Comparison of ENCODE assay signal across 13 cellular contexts in genomic region chr2:127035212-127035611, GRCh38.
DNase-seq lines count a peak whose midpoint lies in the region; ATAC-seq and TF ChIP-seq lines count a peak whose summit lies in the region.
"Had no signal": no experiment of that assay in that cellular context is flagged by ENCODE, and none has a peak within 500 bp of the region (broad histone marks: within the 10 kb centered on the region; RNA-seq: fewer than 3 reads in every experiment).

No MANE protein-coding gene starts in this region.

- POLR2A ChIA-PET in IMR-90 (lab: Charles Lee; ENCODE audit: unreplicated experiment), result no interaction called here

- TF ChIP-seq CTCF in IMR-90 (conservative IDR thresholded peaks at IDR 0.05; ENCODE audit: low read depth, low read length), result no peak
- TF ChIP-seq CTCF in esophagus squamous epithelium (IDR thresholded peaks at IDR 0.05), result no peak

- ATAC-seq in HG02840 (IDR thresholded peaks at IDR 0.05; ENCODE audit: low FRiP score, unreplicated experiment) (peak; percentile 59), IMR-90 (ENCODE audit: low read depth) (no peak), HG03469 (IDR thresholded peaks at IDR 0.05; ENCODE audit: unreplicated experiment) (no peak)

- H3K4me3 ChIP-seq in IMR-90 (ENCODE audit: insufficient read depth, low read depth, low read length) (no peak overlapping the region), esophagus squamous epithelium (no peak overlapping the region)
- H3K4me3 ChIP-seq: right atrium auricular region had no signal

- peak; percentile 13 for DNase-seq in activated CD8-positive, alpha-beta memory T cell treated with anti-CD3 and anti-CD28 coated beads for 24 hours
- no peak for DNase-seq in activated CD8-positive, alpha-beta memory T cell treated with anti-CD3 and anti-CD28 coated beads, Interleukin-2, amount 50 U/mL, for 4 hours
- DNase-seq in IMR-90, result no peak
- no peak for DNase-seq in substantia nigra (lab: John Stamatoyannopoulos, UW)
- DNase-seq in NCI-H446 treated with DMSO at 0.1 percent for 48 hours (lab: John Stamatoyannopoulos, UW), result no peak
- no peak for DNase-seq in esophagus squamous epithelium (lab: John Stamatoyannopoulos, UW)
- DNase-seq: 8988T; activated naive CD8-positive, alpha-beta T cell treated with anti-CD3 and anti-CD28 coated beads for 36 hours; NCI-H2171 had no signal

- 0 out of 4 replicates have a peak overlapping the region, but pooled peaks of 1 of the 2 experiments have one; percentile 14 for H4K8ac ChIP-seq in IMR-90 (ENCODE audit: low read depth in 2 of 2, low read length in 2 of 2)

- H2BK120ac ChIP-seq in IMR-90 (ENCODE audit: low read depth, low read length), result no peak overlapping the region

- CTCF ChIA-PET in IMR-90 (lab: Yijun Ruan, JAX), result interaction anchor here (1.6 kb wide), 1 partner anchor 15 kb away, joined by 4 read pairs; no protein-coding TSS in a partner anchor

- H4K20me1 ChIP-seq in IMR-90 (ENCODE audit: insufficient read depth, low read length), result no peaks in the 10 kb centered on the region

- peak overlapping the region; percentile 36; the same call in 1 of the 2 replicates for H3K27ac ChIP-seq in IMR-90 (ENCODE audit: insufficient read depth, low read length)
- no peak overlapping the region for H3K27ac ChIP-seq in substantia nigra (ENCODE audit: low read depth, low read length, poor library complexity, severe bottlenecking)
- no peak overlapping the region for H3K27ac ChIP-seq in esophagus squamous epithelium
- H3K27ac ChIP-seq: KMS-11, right atrium auricular region had no signal

- H3K27me3 ChIP-seq in IMR-90 (ENCODE audit: control insufficient read depth, insufficient read depth, low read length) (no peaks in the 10 kb centered on the region), esophagus squamous epithelium (peaks cover 0 to 2% (median 0%) of the 10 kb centered on the region in 4 donors)
- H3K27me3 ChIP-seq: right atrium auricular region had no signal

- TF ChIP-seq POLR2A in IMR-90 (IDR thresholded peaks at IDR 0.05; ENCODE audit: low read depth, low read length) (no peak), esophagus squamous epithelium (IDR thresholded peaks at IDR 0.05) (no peak)

- no peak for TF ChIP-seq RAD21 in IMR-90 (IDR thresholded peaks at IDR 0.05; ENCODE audit: low read length)

- H3K23ac ChIP-seq in IMR-90 (ENCODE audit: low read depth, low read length), result no peak overlapping the region

- peak overlapping the region; percentile 34; the same call in 1 of the 2 replicates for H3K18ac ChIP-seq in IMR-90 (ENCODE audit: low read depth, low read length)

- H3K4ac ChIP-seq in IMR-90 (ENCODE audit: low read depth, low read length), result 0 out of 2 replicates have a peak overlapping the region, but pooled peaks have one; percentile 30

- BruUV-seq in IMR-90 (replicated peaks; lab: Mats Ljungman, UMichigan), result no TSS peak

- H2BK20ac ChIP-seq in IMR-90 (ENCODE audit: low read depth, low read length), result 0 out of 2 replicates have a peak overlapping the region, but pooled peaks have one; percentile 37

- no peak overlapping the region for H2AK9ac ChIP-seq in IMR-90 (replicated peaks; ENCODE audit: low read depth, low read length, poor library complexity)

- in situ Hi-C loops in IMR-90 (cut with MboI; ENCODE audit: low sequenced_read_pairs), result no loop called here

- no peak overlapping the region for H3K14ac ChIP-seq in IMR-90 (replicated peaks; ENCODE audit: low read depth, low read length)

- peaks cover 6% of the 10 kb centered on the region; the same call in 1 of the 2 replicates for H3K4me1 ChIP-seq in IMR-90 (ENCODE audit: control insufficient read depth, insufficient read depth, low read length)
- H3K4me1 ChIP-seq in esophagus squamous epithelium, result no peaks in the 10 kb centered on the region
- H3K4me1 ChIP-seq: right atrium auricular region had no signal

- H2BK5ac ChIP-seq in IMR-90 (ENCODE audit: low read depth, low read length, poor library complexity, severe bottlenecking), result no peak overlapping the region

- dilution Hi-C loops in IMR-90 (cut with HindIII; ENCODE audit: low sequenced_read_pairs, unreplicated experiment), result no loop called here

- no peak overlapping the region for H3K56ac ChIP-seq in IMR-90 (ENCODE audit: extremely low read depth, insufficient read depth, low read length)

- no CpG with 5 or more reads among the region's 10 CpGs for WGBS in IMR-90 (ENCODE audit: extremely low coverage in 2 of 2, insufficient read length in 1 of 2), 2 experiments
- 78% methylated on average over 9 of the region's 10 CpGs for WGBS in esophagus squamous epithelium, 2 donors

- intact Hi-C loops in IMR-90 (cut with micrococcal nuclease) (no loop called here), esophagus squamous epithelium (cut with DNase I) (no loop called here)

- H3K4me2 ChIP-seq in IMR-90 (ENCODE audit: low read depth, low read length), result no peak overlapping the region; the same call in 1 of the 2 replicates
- H3K4me2 ChIP-seq: KMS-11 had no signal

- no peak overlapping the region for H2AFZ ChIP-seq in IMR-90 (replicated peaks; ENCODE audit: low read length, poor library complexity)

- no peaks in the 10 kb centered on the region for H3K79me1 ChIP-seq in IMR-90 (ENCODE audit: low read depth in 1 of 2, low read length in 2 of 2)

- H2AK5ac ChIP-seq in IMR-90 (ENCODE audit: low read depth, low read length), result no peak overlapping the region

- H3K36me3 ChIP-seq in IMR-90 (ENCODE audit: control insufficient read depth, insufficient read depth, low read length) (no peaks in the 10 kb centered on the region), esophagus squamous epithelium (no peaks in the 10 kb centered on the region)
- H3K36me3 ChIP-seq: right atrium auricular region had no signal

- H4K91ac ChIP-seq in IMR-90 (ENCODE audit: insufficient read depth, low read depth, low read length), result no peak overlapping the region

- H3K9me3 ChIP-seq in IMR-90 (ENCODE audit: control insufficient read depth, insufficient read depth, low read length) (no peaks in the 10 kb centered on the region), esophagus squamous epithelium (no peaks in the 10 kb centered on the region)
- H3K9me3 ChIP-seq: right atrium auricular region had no signal

- no peak overlapping the region for H4K5ac ChIP-seq in IMR-90 (ENCODE audit: low read depth, low read length)

- H3K9me1 ChIP-seq in IMR-90 (ENCODE audit: insufficient read depth, low read length), result peaks cover 9% of the 10 kb centered on the region

- no peak overlapping the region for H2BK15ac ChIP-seq in IMR-90 (ENCODE audit: low read depth, low read length)

- no peak overlapping the region for H3K9ac ChIP-seq in IMR-90 (ENCODE audit: low read depth, low read length)
- H3K9ac ChIP-seq: KMS-11 had no signal

TF ChIP-seq in IMR-90, 13 proteins besides CTCF, POLR2A, EP300 and RAD21:
- no peak for TF ChIP-seq RCOR1 (IDR thresholded peaks at IDR 0.05; ENCODE audit: insufficient replicate concordance, low read length)
- no peak for TF ChIP-seq USF2 (IDR thresholded peaks at IDR 0.05; ENCODE audit: low read depth, low read length)
